13 cellular contexts compared by ENCODE assay signal in genomic region chr1:117655220-117655577, GRCh38. TPM values are rescaled to one million over a fixed set of nuclear protein-coding genes. Genes with fewer than 3 reads are reported as not detected.
DNase-seq lines count a peak whose midpoint lies in the region; ATAC-seq and TF ChIP-seq lines count a peak whose summit lies in the region.
"Had no signal": no experiment of that assay in that cellular context is flagged by ENCODE, and none has a peak within 500 bp of the region (broad histone marks: within the 10 kb centered on the region; RNA-seq: fewer than 3 reads in every experiment).

No MANE protein-coding gene starts in this region.

- ATAC-seq in Right ventricle myocardium inferior (peak; percentile 46), T-helper 17 cell (no peak)

- no peaks in the 10 kb centered on the region for H3K36me3 ChIP-seq in transverse colon
- H3K36me3 ChIP-seq: gastrocnemius medialis, lower lobe of right lung had no signal

- intact Hi-C loops in Right ventricle myocardium inferior (cut with DNase I) (no loop called here), cardiac septum (cut with DNase I) (no loop called here), transverse colon (cut with DNase I; ENCODE audit: low total_unique reads) (no loop called here)

- H3K9me3 ChIP-seq in T-helper 17 cell (ENCODE audit: control insufficient read depth, low read length, poor library complexity, severe bottlenecking): no peaks in the 10 kb centered on the region
- no peaks in the 10 kb centered on the region for H3K9me3 ChIP-seq in transverse colon
- H3K9me3 ChIP-seq: gastrocnemius medialis, lower lobe of right lung, psoas muscle had no signal

- H3K4me3 Mint-ChIP-seq in T-helper 17 cell (peak overlapping the region; percentile 85), glutamatergic neuron (ENCODE audit: unreplicated experiment) (no peak overlapping the region)

- in situ Hi-C loops in transverse colon (cut with MboI; ENCODE audit: low pct_ligation_motif_present in 1 of 4, low pct_unique_long_range_greater_than_20kb in 1 of 4, low sequenced_read_pairs in 3 of 4): no loop called here

- DNase-seq in Right ventricle myocardium inferior (ENCODE audit: missing footprints) (no peak), cardiac septum (ENCODE audit: low spot score) (no peak), T-helper 17 cell (no peak), fibroblast of pulmonary artery (ENCODE audit: low read depth) (peak; percentile 44), transverse colon (no peak), CD1c-positive myeloid dendritic cell (ENCODE audit: extremely low spot score) (no peak), glutamatergic neuron (no peak)
- DNase-seq in stimulated activated CD4-positive, alpha-beta T cell treated with anti-CD3 and anti-CD28 coated beads, Interleukin-15, amount 100 ng/mL, for 24 hours: no peak
- DNase-seq: activated CD8-positive, alpha-beta memory T cell treated with anti-CD3 and anti-CD28 coated beads, Interleukin-2, amount 50 U/mL, for 4 hours; lower lobe of right lung; NCI-H187 treated with DMSO at 0.1 percent for 48 hours; psoas muscle had no signal

- TF ChIP-seq EP300 in transverse colon (IDR thresholded peaks at IDR 0.05; ENCODE audit: low read depth): no peak

- 89% methylated on average over 12 of the region's 12 CpGs; no CpG with 5 or more reads in 1 of the 2 donors for WGBS in transverse colon (ENCODE audit: low coverage in 1 of 2), 2 donors

- peaks cover 7% of the 10 kb centered on the region for H3K9me3 Mint-ChIP-seq in glutamatergic neuron (ENCODE audit: unreplicated experiment)

- no peaks in the 10 kb centered on the region for H3K27me3 ChIP-seq in transverse colon
- H3K27me3 ChIP-seq: gastrocnemius medialis had no signal

- no peaks in the 10 kb centered on the region for H3K36me3 Mint-ChIP-seq in T-helper 17 cell (ENCODE audit: low read depth)
- H3K36me3 Mint-ChIP-seq in glutamatergic neuron (ENCODE audit: unreplicated experiment): no peaks in the 10 kb centered on the region

- TF ChIP-seq CTCF in fibroblast of pulmonary artery (IDR thresholded peaks at IDR 0.05; ENCODE audit: low read length, missing control alignments) (no peak), transverse colon (IDR thresholded peaks at IDR 0.05) (no peak), glutamatergic neuron (IDR thresholded peaks at IDR 0.05; ENCODE audit: partially characterized antibody, unreplicated experiment) (no peak)

- H3K4me1 ChIP-seq in transverse colon: peaks cover 0 to 8% (median 4%) of the 10 kb centered on the region in 4 donors

- peak overlapping the region in 3 of 4 donors; percentile 39 to 70 (median 58) for H3K27ac ChIP-seq in transverse colon
- H3K27ac ChIP-seq: lower lobe of right lung had no signal

- TF ChIP-seq POLR2A in transverse colon (IDR thresholded peaks at IDR 0.05): no peak

- H3K4me1 Mint-ChIP-seq in T-helper 17 cell (peaks cover 75% of the 10 kb centered on the region), glutamatergic neuron (ENCODE audit: low read depth, unreplicated experiment) (peaks cover 12% of the 10 kb centered on the region)

- no peaks in the 10 kb centered on the region for H3K27me3 Mint-ChIP-seq in T-helper 17 cell
- H3K27me3 Mint-ChIP-seq in glutamatergic neuron (ENCODE audit: unreplicated experiment): peaks cover 4% of the 10 kb centered on the region

- H3K4me3 ChIP-seq in fibroblast of pulmonary artery (replicated peaks; ENCODE audit: low read depth, low read length) (no peak overlapping the region), transverse colon (no peak overlapping the region)
- H3K4me3 ChIP-seq: gastrocnemius medialis, lower lobe of right lung, psoas muscle had no signal

- peak overlapping the region; percentile 94 for H3K27ac Mint-ChIP-seq in T-helper 17 cell
- H3K27ac Mint-ChIP-seq in glutamatergic neuron (ENCODE audit: unreplicated experiment): no peak overlapping the region

RNA-seq across cellular contexts. Expression of gene TENT5C, which starts 49.4 kb away (rescaled TPM):
- total RNA-seq in Right ventricle myocardium inferior (18.7 TPM), cardiac septum (7.4 TPM), T-helper 17 cell (100 to 1,000 TPM; 129 to 173 TPM), transverse colon (10 to 100 TPM in 3 of 4 donors, 1 to 10 TPM in 1; 3.4 to 30.8 (median 18.1) TPM), glutamatergic neuron (ENCODE audit: unreplicated experiment) (0.27 TPM)
